16 cellular contexts compared by ENCODE assay signal in genomic region chr6:45965787-45966186, GRCh38. TPM values are rescaled to one million over a fixed set of nuclear protein-coding genes. Genes with fewer than 3 reads are reported as not detected.
A peak's percentile ranks its signal among the peaks of the same experiment; 100 is the strongest.
DNase-seq lines count a peak whose midpoint lies in the region; ATAC-seq and TF ChIP-seq lines count a peak whose summit lies in the region.
"Had no signal": no experiment of that assay in that cellular context is flagged by ENCODE, and none has a peak within 500 bp of the region (broad histone marks: within the 10 kb centered on the region; RNA-seq: fewer than 3 reads in every experiment).

No MANE protein-coding gene starts in this region.

- TF ChIP-seq CTCF in cardiac fibroblast (IDR thresholded peaks at IDR 0.05; ENCODE audit: low read depth, low read length), result no peak
- no peak for TF ChIP-seq CTCF in neural progenitor cell (IDR thresholded peaks at IDR 0.05)

- H3K79me1 ChIP-seq in mesendoderm (ENCODE audit: low read length), result no peaks in the 10 kb centered on the region

- H3K36me3 ChIP-seq in mesendoderm (ENCODE audit: control insufficient read depth, insufficient read depth, low read length) (no peaks in the 10 kb centered on the region), neural progenitor cell (no peaks in the 10 kb centered on the region)
- H3K36me3 ChIP-seq: ascending aorta, BLaER1 had no signal

- H2BK15ac ChIP-seq in mesendoderm (replicated peaks; ENCODE audit: low read depth), result no peak overlapping the region

- H3K4me1 ChIP-seq in mesendoderm (ENCODE audit: control insufficient read depth, low read depth, low read length), result peaks cover 2% of the 10 kb centered on the region
- peaks cover 16% of the 10 kb centered on the region for H3K4me1 ChIP-seq in neural progenitor cell
- H3K4me1 ChIP-seq: ascending aorta had no signal

- H2BK5ac ChIP-seq in mesendoderm (ENCODE audit: low read length), result no peak overlapping the region

- H3K4me3 ChIP-seq in cardiac fibroblast (replicated peaks in 1 of 2; ENCODE audit: low read depth in 2 of 2, low read length in 2 of 2) (no peak overlapping the region), mesendoderm (ENCODE audit: low read length) (no peak overlapping the region), neural progenitor cell (no peak overlapping the region)
- H3K4me3 ChIP-seq: ascending aorta, BLaER1 had no signal

- H3K27ac ChIP-seq in mesendoderm (ENCODE audit: low read depth, low read length) (no peak overlapping the region), neural progenitor cell (no peak overlapping the region)
- H3K27ac ChIP-seq: ascending aorta, BLaER1, epithelial cell of prostate had no signal

- H3K9ac ChIP-seq in mesendoderm (ENCODE audit: low read length) (no peak overlapping the region), neural progenitor cell (no peak overlapping the region)
- H3K9ac ChIP-seq: BLaER1 had no signal

- H3K56ac ChIP-seq in mesendoderm (ENCODE audit: low read length), result no peak overlapping the region

- H3K27me3 ChIP-seq in mesendoderm (ENCODE audit: insufficient read depth, low read length, poor library complexity) (no peaks in the 10 kb centered on the region), neural progenitor cell (no peaks in the 10 kb centered on the region)
- H3K27me3 ChIP-seq: ascending aorta, BLaER1 had no signal

- no peak overlapping the region for H2AK5ac ChIP-seq in mesendoderm (ENCODE audit: low read length)

- H3K36me3 Mint-ChIP-seq in neural progenitor cell, result no peaks in the 10 kb centered on the region

- H3K4ac ChIP-seq in mesendoderm (ENCODE audit: low read depth, low read length), result no peak overlapping the region

- H3K79me2 ChIP-seq in mesendoderm (ENCODE audit: control insufficient read depth, insufficient read depth, low read length) (no peaks in the 10 kb centered on the region), neural progenitor cell (ENCODE audit: low read depth) (no peaks in the 10 kb centered on the region)

- H4K5ac ChIP-seq in mesendoderm (ENCODE audit: low read length), result no peak overlapping the region

- no peak overlapping the region for H3K4me2 ChIP-seq in mesendoderm (ENCODE audit: low read length)
- no peak overlapping the region for H3K4me2 ChIP-seq in neural progenitor cell
- H3K4me2 ChIP-seq: BLaER1 had no signal

- H4K20me1 ChIP-seq in neural progenitor cell (ENCODE audit: low read depth), result no peaks in the 10 kb centered on the region
- H4K20me1 ChIP-seq: BLaER1 had no signal

- H2AFZ ChIP-seq in neural progenitor cell (replicated peaks), result no peak overlapping the region

- H3K4me1 Mint-ChIP-seq in neural progenitor cell, result no peaks in the 10 kb centered on the region

- H3K9me3 Mint-ChIP-seq in neural progenitor cell, result peaks cover 4% of the 10 kb centered on the region

- in situ Hi-C loops in ACHN (cut with HindIII; ENCODE audit: low pct_ligation_motif_present, low pct_unique_long_range_greater_than_20kb, low sequenced_read_pairs), result no loop called here

- H3K18ac ChIP-seq in mesendoderm (ENCODE audit: low read length), result no peak overlapping the region

- ATAC-seq in GM21360 (IDR thresholded peaks at IDR 0.05; ENCODE audit: unreplicated experiment), result no peak

- no peak overlapping the region for H3K23ac ChIP-seq in mesendoderm (ENCODE audit: low read length)

- peak; percentile 79 for DNase-seq in ACHN
- DNase-seq in HT1080 (ENCODE audit: low read depth), result peak; percentile 83
- DNase-seq in cardiac fibroblast (ENCODE audit: low read depth in 2 of 2), result peak; percentile 52 to 74
- peak; percentile 82 for DNase-seq in mesendoderm
- DNase-seq in neural progenitor cell (ENCODE audit: low spot score), result no peak
- DNase-seq in NOMO-1 treated with DMSO at 0.1 percent for 48 hours (lab: John Stamatoyannopoulos, UW; ENCODE audit: unreplicated experiment), result no peak
- DNase-seq in stimulated activated naive CD4-positive, alpha-beta T cell (lab: John Stamatoyannopoulos, UW), result no peak
- DNase-seq: activated CD4-positive, alpha-beta T cell treated with anti-CD3 and anti-CD28 coated beads for 1 hour; activated T-cell treated with anti-CD3 and anti-CD28 coated beads, Interleukin-2, amount 50 U/mL, for 1 hour; islet precursor cell; NCI-H2029 treated with DMSO at 0.1 percent for 48 hours; stimulated activated CD4-positive, alpha-beta T cell treated with anti-CD3 and anti-CD28 coated beads, Interleukin-1b, Interleukin-23, amount 100 ng/mL, for 48 hours had no signal

- no CpG with 5 or more reads among the region's 1 CpG for WGBS in mesendoderm (ENCODE audit: extremely low coverage, insufficient coverage, low lambda C conversion rate)

- no peaks in the 10 kb centered on the region for H3F3A ChIP-seq in neural progenitor cell (ENCODE audit: low read depth)

- no peak overlapping the region for H3K4me3 Mint-ChIP-seq in neural progenitor cell

- H3K27me3 Mint-ChIP-seq in neural progenitor cell (ENCODE audit: insufficient read depth, low read depth), result peaks cover 6% of the 10 kb centered on the region

- no peak overlapping the region for H4K8ac ChIP-seq in mesendoderm (ENCODE audit: low read depth, low read length)

- no peaks in the 10 kb centered on the region for H3K9me3 ChIP-seq in neural progenitor cell (ENCODE audit: low read depth)
- H3K9me3 ChIP-seq: ascending aorta, BLaER1 had no signal

- no peak overlapping the region for H2BK120ac ChIP-seq in mesendoderm (ENCODE audit: low read depth, low read length)

- no peak overlapping the region for H3K27ac Mint-ChIP-seq in neural progenitor cell

RNA-seq across cellular contexts. Expression of gene CLIC5, which starts 49.9 kb away (rescaled TPM):
- not detected in 2 replicates for total RNA-seq in HT1080 (2014; rRNA removed; shearing (Covaris generic))
- polyA plus RNA-seq in HT1080 (2015; cell fraction: cytosol; rRNA removed), result not detected in 2 replicates
- polyA plus RNA-seq in HT1080 (2015; cell fraction: nucleus; rRNA removed), result not detected in 2 replicates
- polyA plus RNA-seq in mesendoderm (2013, experiment 1 of 2), result 0.06 TPM
- polyA plus RNA-seq in mesendoderm (2013, experiment 2 of 2), result 0.03 TPM
- total RNA-seq in neural progenitor cell (ENCODE audit: low replicate concordance), result 0.06 TPM in 1 of 2 replicates, not detected in the other

Comparison
In these comparisons a context has a peak if more than half of its experiments do, and no peak if none do; other contexts are left out.
1. DNase-seq: peak in ACHN (single experiment), HT1080 (single experiment), cardiac fibroblast (2 of 2) and mesendoderm (single experiment); none in neural progenitor cell (single experiment), NOMO-1 treated with DMSO at 0.1 percent for 48 hours (single experiment) and stimulated activated naive CD4-positive, alpha-beta T cell (0 of 6).